1 cellular context compared by ENCODE assay signal in the genomic region with DNA sequence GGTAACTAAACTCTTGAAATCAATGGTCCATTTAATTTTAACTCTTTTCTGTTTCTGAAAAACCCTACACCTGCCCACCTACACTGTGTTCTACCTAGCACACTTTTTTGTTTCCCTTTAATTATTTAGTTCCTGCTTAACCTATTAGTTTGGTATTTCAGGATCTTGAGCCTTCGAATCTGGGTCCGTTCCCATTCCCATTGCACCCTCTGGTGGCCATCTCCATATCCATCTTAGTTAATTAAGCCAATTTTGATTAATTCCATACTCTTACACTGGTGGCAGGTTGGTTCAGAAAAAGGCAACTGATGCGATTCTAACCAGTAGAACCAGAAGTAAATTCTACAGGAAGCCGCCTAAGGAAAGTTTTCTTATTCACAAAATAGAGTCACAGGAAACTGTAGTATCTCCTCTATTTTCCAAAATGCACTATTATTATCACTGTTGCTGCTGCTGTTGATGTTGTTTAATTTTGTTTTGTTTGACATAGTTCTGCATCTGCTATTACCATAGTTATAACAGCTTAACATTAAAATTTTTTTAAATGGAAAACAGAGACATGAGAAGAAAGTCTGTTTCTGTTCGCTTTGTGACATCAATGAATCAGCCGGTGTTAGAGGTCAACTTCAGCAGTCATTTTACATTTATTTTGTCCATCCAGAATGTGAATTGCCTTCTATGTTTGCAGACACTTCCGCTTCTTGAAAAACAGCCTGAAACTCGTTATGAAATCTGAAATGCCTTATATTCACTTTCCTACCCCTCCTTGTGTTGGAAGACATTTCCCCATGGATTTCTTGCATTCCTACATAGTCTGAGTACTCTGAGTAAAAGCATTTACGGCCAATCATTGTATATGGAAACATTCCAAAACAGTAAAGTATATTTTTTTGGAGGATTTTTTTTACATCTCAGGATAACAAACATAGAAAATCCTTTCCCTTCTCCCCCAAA.
TF ChIP-seq lines count a peak whose summit lies in the region.

No MANE protein-coding gene starts in this region.

TF ChIP-seq in IMR-90, 13 proteins besides CTCF, POLR2A, EP300 and RAD21 (continued from another document):
- TF ChIP-seq, protein P1, sequence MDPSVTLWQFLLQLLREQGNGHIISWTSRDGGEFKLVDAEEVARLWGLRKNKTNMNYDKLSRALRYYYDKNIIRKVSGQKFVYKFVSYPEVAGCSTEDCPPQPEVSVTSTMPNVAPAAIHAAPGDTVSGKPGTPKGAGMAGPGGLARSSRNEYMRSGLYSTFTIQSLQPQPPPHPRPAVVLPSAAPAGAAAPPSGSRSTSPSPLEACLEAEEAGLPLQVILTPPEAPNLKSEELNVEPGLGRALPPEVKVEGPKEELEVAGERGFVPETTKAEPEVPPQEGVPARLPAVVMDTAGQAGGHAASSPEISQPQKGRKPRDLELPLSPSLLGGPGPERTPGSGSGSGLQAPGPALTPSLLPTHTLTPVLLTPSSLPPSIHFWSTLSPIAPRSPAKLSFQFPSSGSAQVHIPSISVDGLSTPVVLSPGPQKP (IDR thresholded peaks at IDR 0.05; ENCODE audit: borderline replicate concordance, low read depth, low read length): no peak
- TF ChIP-seq CEBPB (IDR thresholded peaks at IDR 0.05; ENCODE audit: low read depth, low read length): no peak
- TF ChIP-seq SMC3 (IDR thresholded peaks at IDR 0.05; ENCODE audit: low read depth, low read length): no peak
- no peak for TF ChIP-seq RFX5 (IDR thresholded peaks at IDR 0.05; ENCODE audit: low read depth, low read length)
- TF ChIP-seq FOS (IDR thresholded peaks at IDR 0.05; ENCODE audit: low read depth, low read length): no peak
- no peak for TF ChIP-seq MAZ (IDR thresholded peaks at IDR 0.05; ENCODE audit: borderline replicate concordance, low read depth, low read length)
- TF ChIP-seq MXI1 (IDR thresholded peaks at IDR 0.05; ENCODE audit: borderline replicate concordance, low read depth, low read length): no peak
TF ChIP-seq in IMR-90: peak in this region for 0.
